In the genomic region with DNA sequence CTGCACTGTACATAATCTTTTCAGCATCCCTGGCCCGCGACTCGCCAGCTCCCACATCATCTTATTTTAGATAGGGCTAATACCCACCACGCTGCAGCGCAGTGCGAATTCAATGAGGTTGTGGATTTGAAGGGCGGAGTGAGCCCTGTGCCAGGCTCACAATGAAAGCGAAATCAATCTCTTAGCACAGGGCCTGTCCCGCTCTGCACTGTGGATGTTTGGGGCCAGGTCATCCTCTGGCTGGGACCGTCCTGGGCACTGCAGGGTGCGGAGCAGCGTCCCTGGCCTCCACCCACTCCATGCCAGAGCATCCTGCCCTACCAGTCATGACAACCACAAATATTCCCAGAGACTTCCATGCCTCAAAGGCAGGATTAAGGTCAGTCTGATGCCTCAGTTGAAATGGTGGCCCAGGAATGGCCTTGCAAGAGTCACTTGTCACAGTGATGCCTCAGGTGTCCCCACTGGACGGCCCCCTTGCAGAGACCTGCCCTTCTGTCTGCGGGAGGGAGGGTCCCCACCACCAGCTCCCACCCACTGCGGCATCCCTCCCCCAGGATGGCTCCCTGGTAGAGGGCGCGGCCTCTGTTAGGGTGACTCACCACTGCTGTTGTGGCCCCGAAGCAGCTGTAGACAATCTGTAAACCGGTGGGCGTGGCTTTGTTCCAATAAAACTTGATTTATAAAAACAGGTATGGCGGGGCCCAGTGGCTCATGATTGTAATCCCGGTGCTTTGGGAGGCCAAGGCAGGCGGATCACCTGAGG, we compare ENCODE assay signal across 9 cellular contexts. TPM values are rescaled to one million over a fixed set of nuclear protein-coding genes. Genes with fewer than 3 reads are reported as not detected.
DNase-seq lines count a peak whose midpoint lies in the region; TF ChIP-seq lines count a peak whose summit lies in the region.
"Had no signal": no experiment of that assay in that cellular context is flagged by ENCODE, and none has a peak within 500 bp of the region (broad histone marks: within the 10 kb centered on the region; RNA-seq: fewer than 3 reads in every experiment).

No MANE protein-coding gene starts in this region.

- H3K79me2 ChIP-seq in smooth muscle cell (ENCODE audit: low read depth): peaks cover 47% of the 10 kb centered on the region

- peak overlapping the region; percentile 53 for H3K4me2 ChIP-seq in smooth muscle cell

- CTCF ChIA-PET in AG04450 (lab: Charles Lee): interaction anchor here (0.6 to 4.5 kb wide), 3 partner anchors 14 to 104 kb away, joined by 3 to 104 read pairs (median 3); no protein-coding TSS in a partner anchor
- CTCF ChIA-PET in HEK293T (lab: Yijun Ruan, JAX): interaction anchor here (0.6 kb wide), 1 partner anchor 52 kb away, joined by 3 read pairs; no protein-coding TSS in a partner anchor

- DNase-seq in AG04450 (ENCODE audit: low read depth, low spot score) (peak; percentile 21), LoVo (ENCODE audit: low spot score) (peak; percentile 92), epithelial cell of prostate (ENCODE audit: low read depth, low spot score) (peak; percentile 84), smooth muscle cell (lab: John Stamatoyannopoulos, UW; ENCODE audit: unreplicated experiment) (peak; percentile 27), C1 segment of cervical spinal cord (lab: John Stamatoyannopoulos, UW) (no peak), HEK293T (ENCODE audit: extremely low spot score) (no peak), medulla oblongata (ENCODE audit: extremely low spot score) (no peak)
- peak; percentile 85 for DNase-seq in activated CD8-positive, alpha-beta memory T cell treated with anti-CD3 and anti-CD28 coated beads for 24 hours

- peaks cover 19% of the 10 kb centered on the region for H3F3A ChIP-seq in smooth muscle cell (ENCODE audit: low read depth)

- H3K4me1 ChIP-seq in smooth muscle cell (ENCODE audit: low read depth): peaks cover 19% of the 10 kb centered on the region

- peak overlapping the region; percentile 63 for H3K9ac ChIP-seq in smooth muscle cell (ENCODE audit: low read depth)

- H3K4me3 ChIP-seq in AG04450 (ENCODE audit: low read depth, low read length) (no peak overlapping the region), smooth muscle cell (no peak overlapping the region)

- H3K36me3 ChIP-seq in smooth muscle cell (ENCODE audit: low read depth): no peaks in the 10 kb centered on the region

- H4K20me1 ChIP-seq in smooth muscle cell (ENCODE audit: low read depth): no peaks in the 10 kb centered on the region

- H3K27ac ChIP-seq in AG04450 (ENCODE audit: low read depth, low read length) (peak overlapping the region; percentile 75), epithelial cell of prostate (peak overlapping the region; percentile 90), smooth muscle cell (ENCODE audit: low read depth) (peak overlapping the region; percentile 94)

- no peak overlapping the region for H2AFZ ChIP-seq in smooth muscle cell (ENCODE audit: low read depth)

- H3K27me3 ChIP-seq in AG04450 (ENCODE audit: control insufficient read depth, insufficient read depth, low read length): no peaks in the 10 kb centered on the region
- no peaks in the 10 kb centered on the region for H3K27me3 ChIP-seq in smooth muscle cell (ENCODE audit: low read depth)

- POLR2A ChIA-PET in AG04450 (lab: Yijun Ruan, JAX): interaction anchor here (0.6 to 1.4 kb wide), 5 partner anchors 22 to 88 kb away, joined by 3 to 6 read pairs (median 4); no protein-coding TSS in a partner anchor
- POLR2A ChIA-PET in HEK293T (lab: Yijun Ruan, JAX): no interaction called here

- TF ChIP-seq CTCF in AG04450 (IDR thresholded peaks at IDR 0.05; ENCODE audit: low read depth, low read length) (no peak), smooth muscle cell (IDR thresholded peaks at IDR 0.05; ENCODE audit: borderline replicate concordance, insufficient read depth, poor library complexity, severe bottlenecking) (no peak)

- H3K9me3 ChIP-seq in AG04450 (ENCODE audit: control insufficient read depth, insufficient read depth, low read length): no peaks in the 10 kb centered on the region
- H3K9me3 ChIP-seq in smooth muscle cell (replicated peaks; ENCODE audit: low read depth): no peaks in the 10 kb centered on the region

- WGBS in smooth muscle cell (ENCODE audit: low lambda C conversion rate): 40% methylated on average over 23 of the region's 23 CpGs

TF ChIP-seq in HEK293T, 16 proteins besides CTCF, POLR2A, EP300 and RAD21:
- TF ChIP-seq LEF1 (IDR thresholded peaks at IDR 0.05; ENCODE audit: borderline replicate concordance) (no peak), L3MBTL2 (conservative IDR thresholded peaks at IDR 0.05) (no peak), PKNOX1 (IDR thresholded peaks at IDR 0.05) (no peak)
TF ChIP-seq in HEK293T: peak in this region for 0.

RNA-seq across cellular contexts. Expression of gene UHRF1, which starts 5.6 kb away (rescaled TPM):
- 6.1 and 7.1 TPM in 2 replicates for polyA plus RNA-seq in AG04450 (2011; rRNA removed)
- 7.1 and 7.3 TPM in 2 replicates for polyA minus RNA-seq in AG04450 (2011; rRNA and poly(A)+ RNA removed)
- 11.3 and 16.9 TPM in 2 replicates for total RNA-seq in smooth muscle cell
- polyA plus RNA-seq in smooth muscle cell: 22.7 and 27.2 TPM in 2 replicates

RNA-seq across cellular contexts. Expression of gene ARRDC5, which starts 12.2 kb away (rescaled TPM):
- polyA plus RNA-seq in AG04450 (2011; rRNA removed) (not detected in 2 replicates), smooth muscle cell (not detected in 2 replicates)
- not detected in 2 replicates for polyA minus RNA-seq in AG04450 (2011; rRNA and poly(A)+ RNA removed)
- total RNA-seq in smooth muscle cell: not detected in 2 replicates
- total RNA-seq: kidney epithelial cell had no signal

RNA-seq across cellular contexts. Expression of gene PLIN3, which starts 47.5 kb away (rescaled TPM):
- 103 and 125 TPM in 2 replicates for polyA plus RNA-seq in AG04450 (2011; rRNA removed)
- 82.2 and 114 TPM in 2 replicates for polyA minus RNA-seq in AG04450 (2011; rRNA and poly(A)+ RNA removed)
- 101 and 102 TPM in 2 replicates for total RNA-seq in smooth muscle cell
- 176 and 202 TPM in 2 replicates for polyA plus RNA-seq in smooth muscle cell

RNA-seq across cellular contexts. Expression of gene KDM4B, which starts 54.0 kb away (rescaled TPM):
- polyA plus RNA-seq in AG04450 (2011; rRNA removed) (7.7 and 10.6 TPM in 2 replicates), smooth muscle cell (32.3 and 45.1 TPM in 2 replicates)
- 30.3 and 31.2 TPM in 2 replicates for polyA minus RNA-seq in AG04450 (2011; rRNA and poly(A)+ RNA removed)
- 24.6 and 27.9 TPM in 2 replicates for total RNA-seq in smooth muscle cell

Comparison
In these comparisons a context has a peak if more than half of its experiments do, and no peak if none do; other contexts are left out.
1. DNase-seq: peak in AG04450 (single experiment), LoVo (single experiment), activated CD8-positive, alpha-beta memory T cell treated with anti-CD3 and anti-CD28 coated beads for 24 hours (single experiment), epithelial cell of prostate (single experiment) and smooth muscle cell (single experiment); none in C1 segment of cervical spinal cord (0 of 14), HEK293T (single experiment) and medulla oblongata (single experiment).
2. Peak in every context shown above with its lines, with median percentiles within 50 percentile points of each other: H3K27ac ChIP-seq.